Comparison of ENCODE assay signal across 1 cellular context in the genomic region with DNA sequence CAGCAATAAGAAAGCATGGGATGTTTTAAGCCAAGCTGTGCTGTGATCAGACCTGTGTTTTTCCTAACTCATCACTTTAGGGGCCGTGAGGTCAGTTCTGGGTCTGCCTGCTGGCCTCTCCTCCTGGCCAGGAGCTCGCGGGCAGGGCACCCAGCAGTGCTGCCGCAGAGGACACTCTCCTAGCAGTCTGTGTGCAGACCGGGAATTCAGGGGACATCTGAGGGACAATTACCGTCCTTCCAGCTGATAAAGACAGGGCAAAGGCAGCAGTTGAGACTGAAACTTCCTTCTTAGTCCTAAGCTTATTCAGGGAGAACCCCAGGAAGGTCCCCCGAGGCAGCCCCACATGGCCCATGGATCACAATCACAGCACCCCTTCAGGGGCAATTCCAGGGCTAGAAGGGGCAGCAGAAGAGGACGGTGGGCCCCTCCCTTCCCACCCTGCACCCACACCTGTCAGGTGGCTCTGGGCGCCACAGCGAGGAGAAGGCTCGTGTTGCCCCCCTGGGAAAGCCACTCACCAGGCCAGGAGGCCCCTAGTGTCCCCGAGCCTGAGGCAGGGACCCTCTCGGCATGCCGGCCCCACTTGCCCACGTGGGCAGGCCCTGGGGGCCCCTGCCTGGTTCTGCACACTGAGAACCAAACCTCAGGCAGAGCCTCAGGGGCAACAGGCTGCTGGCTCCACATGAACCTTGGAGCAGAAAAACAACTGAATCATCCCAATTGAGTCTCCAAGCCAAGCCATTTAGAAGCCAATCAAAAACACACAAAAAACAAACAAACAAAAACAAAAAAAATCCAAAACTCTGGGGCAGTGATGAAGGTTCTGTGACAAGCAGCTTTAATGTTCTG.
TF ChIP-seq lines count a peak whose summit lies in the region.

No MANE protein-coding gene starts in this region.

TF ChIP-seq in IMR-90, 13 proteins besides CTCF, POLR2A, EP300 and RAD21 (continued from another document):
- TF ChIP-seq, protein P1, sequence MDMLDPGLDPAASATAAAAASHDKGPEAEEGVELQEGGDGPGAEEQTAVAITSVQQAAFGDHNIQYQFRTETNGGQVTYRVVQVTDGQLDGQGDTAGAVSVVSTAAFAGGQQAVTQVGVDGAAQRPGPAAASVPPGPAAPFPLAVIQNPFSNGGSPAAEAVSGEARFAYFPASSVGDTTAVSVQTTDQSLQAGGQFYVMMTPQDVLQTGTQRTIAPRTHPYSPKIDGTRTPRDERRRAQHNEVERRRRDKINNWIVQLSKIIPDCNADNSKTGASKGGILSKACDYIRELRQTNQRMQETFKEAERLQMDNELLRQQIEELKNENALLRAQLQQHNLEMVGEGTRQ (IDR thresholded peaks at IDR 0.05; ENCODE audit: low read depth, low read length) = no peak
- TF ChIP-seq MAZ (IDR thresholded peaks at IDR 0.05; ENCODE audit: borderline replicate concordance, low read depth, low read length) (no peak), FOS (IDR thresholded peaks at IDR 0.05; ENCODE audit: low read depth, low read length) (no peak), CHD1 (IDR thresholded peaks at IDR 0.05; ENCODE audit: low read depth, low read length) (no peak), RFX5 (IDR thresholded peaks at IDR 0.05; ENCODE audit: low read depth, low read length) (no peak)
- TF ChIP-seq, protein P2, sequence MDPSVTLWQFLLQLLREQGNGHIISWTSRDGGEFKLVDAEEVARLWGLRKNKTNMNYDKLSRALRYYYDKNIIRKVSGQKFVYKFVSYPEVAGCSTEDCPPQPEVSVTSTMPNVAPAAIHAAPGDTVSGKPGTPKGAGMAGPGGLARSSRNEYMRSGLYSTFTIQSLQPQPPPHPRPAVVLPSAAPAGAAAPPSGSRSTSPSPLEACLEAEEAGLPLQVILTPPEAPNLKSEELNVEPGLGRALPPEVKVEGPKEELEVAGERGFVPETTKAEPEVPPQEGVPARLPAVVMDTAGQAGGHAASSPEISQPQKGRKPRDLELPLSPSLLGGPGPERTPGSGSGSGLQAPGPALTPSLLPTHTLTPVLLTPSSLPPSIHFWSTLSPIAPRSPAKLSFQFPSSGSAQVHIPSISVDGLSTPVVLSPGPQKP (IDR thresholded peaks at IDR 0.05; ENCODE audit: borderline replicate concordance, low read depth, low read length) = no peak
